1 cellular context compared by ENCODE assay signal in the genomic region with DNA sequence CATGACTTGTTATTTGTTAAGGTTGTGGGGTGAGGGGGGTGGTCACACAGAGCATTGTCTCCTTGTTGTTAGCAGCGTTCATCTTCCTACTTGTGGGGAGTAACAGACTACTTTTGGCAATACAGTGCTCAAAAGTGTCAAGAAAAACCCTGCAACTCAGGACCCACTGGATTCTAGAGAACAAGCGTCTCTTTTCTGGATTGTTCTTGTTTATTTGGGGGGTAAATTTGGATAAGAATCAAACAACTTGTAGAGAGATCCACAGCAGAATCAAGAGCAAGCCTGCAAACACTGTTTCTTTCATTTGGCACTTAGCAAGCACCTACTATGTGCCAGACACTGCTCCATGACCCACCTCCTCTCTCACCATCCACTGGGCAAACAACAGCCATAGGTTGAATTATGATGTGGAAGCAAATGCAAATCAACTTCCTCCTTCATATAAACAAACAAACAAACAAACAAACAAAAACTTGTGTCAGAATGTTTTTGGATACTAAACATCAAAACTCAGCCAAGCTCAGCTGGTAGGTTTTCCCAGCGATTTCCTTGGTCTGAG.
TF ChIP-seq lines count a peak whose summit lies in the region.

No MANE protein-coding gene starts in this region.

TF ChIP-seq in HepG2, 621 proteins besides CTCF, POLR2A, EP300 and RAD21:
- TF ChIP-seq ZNF646 (CRISPR knock-in tag; IDR thresholded peaks at IDR 0.05) (no peak), ZKSCAN1 (IDR thresholded peaks at IDR 0.05; ENCODE audit: low read length) (peak; percentile 70; the same call in 1 of the 2 replicates)
